Comparison of ENCODE assay signal across 14 cellular contexts in the genomic region with DNA sequence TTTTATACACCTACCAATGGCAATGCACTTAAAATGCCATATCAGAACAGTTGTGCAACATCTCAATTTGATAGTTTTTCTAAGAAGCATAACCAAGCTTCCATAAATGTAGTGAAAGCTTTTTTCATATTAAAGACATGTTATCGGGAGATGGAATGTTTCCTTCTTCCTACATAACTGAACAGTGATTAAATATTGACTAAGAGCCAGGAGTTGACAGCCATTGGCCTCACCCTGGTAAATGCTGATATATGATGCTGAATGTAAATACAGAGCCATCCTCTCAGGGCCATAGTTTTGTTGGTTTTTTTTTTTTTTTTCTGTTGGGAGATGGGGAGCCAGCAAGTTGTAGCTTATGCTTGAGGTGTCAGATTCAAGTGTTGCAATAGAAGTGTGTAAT. TPM values are rescaled to one million over a fixed set of nuclear protein-coding genes. Genes with fewer than 3 reads are reported as not detected.
DNase-seq lines count a peak whose midpoint lies in the region; ATAC-seq, FAIRE-seq and TF ChIP-seq lines count a peak whose summit lies in the region.
"Had no signal": no experiment of that assay in that cellular context is flagged by ENCODE, and none has a peak within 500 bp of the region (broad histone marks: within the 10 kb centered on the region; RNA-seq: fewer than 3 reads in every experiment).

No MANE protein-coding gene starts in this region.

- H4K20me1 ChIP-seq in astrocyte (ENCODE audit: insufficient read depth, low read length) = peaks cover 56% of the 10 kb centered on the region

- H3K4me2 ChIP-seq in astrocyte (ENCODE audit: low read length) = peak overlapping the region; percentile 30

- no peak overlapping the region for H3K9ac ChIP-seq in astrocyte (ENCODE audit: low read length)

- H3K4me1 ChIP-seq in astrocyte (ENCODE audit: insufficient read depth, low read length) (peaks cover 43% of the 10 kb centered on the region), pancreas (no peaks in the 10 kb centered on the region)

- no peak for TF ChIP-seq CTCF in LNCaP clone FGC (IDR thresholded peaks at IDR 0.05; ENCODE audit: control insufficient read depth, extremely low read depth, insufficient read depth)
- TF ChIP-seq CTCF in astrocyte (IDR thresholded peaks at IDR 0.05; ENCODE audit: insufficient read depth, low read depth, low read length) = no peak
- TF ChIP-seq CTCF in activated CD8-positive, alpha-beta T cell treated with anti-CD3 and anti-CD28 coated beads for 36 hours (IDR thresholded peaks at IDR 0.05) = no peak
- no peak for TF ChIP-seq CTCF in pancreas (IDR thresholded peaks at IDR 0.05)

- 16 to 24% methylated on average over 1 of the region's 1 CpG for WGBS in pancreas, 2 donors

- H3K27me3 ChIP-seq in astrocyte (ENCODE audit: insufficient read depth, low read length) = no peaks in the 10 kb centered on the region
- peaks cover 0 to 8% (median 3%) of the 10 kb centered on the region in 4 donors for H3K27me3 ChIP-seq in pancreas
- H3K27me3 ChIP-seq: gastrocnemius medialis, left lung had no signal

- H3K4me3 ChIP-seq in LNCaP clone FGC (ENCODE audit: low read depth, low read length) (no peak overlapping the region), astrocyte (ENCODE audit: insufficient read depth, low read depth, low read length) (no peak overlapping the region), pancreas (no peak overlapping the region)
- H3K4me3 ChIP-seq: gastrocnemius medialis, left lung had no signal

- POLR2A ChIA-PET in activated CD8-positive, alpha-beta T cell treated with anti-CD3 and anti-CD28 coated beads for 36 hours (lab: Charles Lee) = no interaction called here

- FAIRE-seq in astrocyte (lab: Jason Lieb, UNC) (no peak), pancreas (lab: Jason Lieb, UNC) (no peak)

- no peaks in the 10 kb centered on the region for H3K36me3 Mint-ChIP-seq in astrocyte (ENCODE audit: low read depth, unreplicated experiment)
- no peaks in the 10 kb centered on the region for H3K36me3 Mint-ChIP-seq in activated CD8-positive, alpha-beta T cell treated with anti-CD3 and anti-CD28 coated beads for 36 hours (ENCODE audit: low read depth)
- H3K36me3 Mint-ChIP-seq: T-cell had no signal

- H3K79me2 ChIP-seq in astrocyte (ENCODE audit: insufficient read depth, low read length) = peaks cover 95% of the 10 kb centered on the region

- H3K36me3 ChIP-seq in astrocyte (ENCODE audit: insufficient read depth, low read length) = peaks cover 3% of the 10 kb centered on the region
- no peaks in the 10 kb centered on the region for H3K36me3 ChIP-seq in pancreas
- H3K36me3 ChIP-seq: gastrocnemius medialis, left lung had no signal

- CTCF ChIA-PET in activated CD8-positive, alpha-beta T cell treated with anti-CD3 and anti-CD28 coated beads for 36 hours (lab: Charles Lee) = no interaction called here

- H3K27ac Mint-ChIP-seq in astrocyte (ENCODE audit: unreplicated experiment) = peak overlapping the region; percentile 42
- no peak overlapping the region for H3K27ac Mint-ChIP-seq in activated CD8-positive, alpha-beta T cell treated with anti-CD3 and anti-CD28 coated beads for 36 hours
- H3K27ac Mint-ChIP-seq: T-cell had no signal

- H3K27me3 Mint-ChIP-seq in astrocyte (ENCODE audit: low read depth, unreplicated experiment) = no peaks in the 10 kb centered on the region
- peaks cover 7% of the 10 kb centered on the region for H3K27me3 Mint-ChIP-seq in activated CD8-positive, alpha-beta T cell treated with anti-CD3 and anti-CD28 coated beads for 36 hours

- ATAC-seq in activated CD8-positive, alpha-beta T cell treated with anti-CD3 and anti-CD28 coated beads for 36 hours = no peak
- ATAC-seq in pancreas = no peak
- ATAC-seq: gastrocnemius medialis, T-cell had no signal

- no peaks in the 10 kb centered on the region for H3K9me3 Mint-ChIP-seq in astrocyte (ENCODE audit: unreplicated experiment)
- H3K9me3 Mint-ChIP-seq in activated CD8-positive, alpha-beta T cell treated with anti-CD3 and anti-CD28 coated beads for 36 hours = no peaks in the 10 kb centered on the region
- H3K9me3 Mint-ChIP-seq: T-cell had no signal

- H3K27ac ChIP-seq in astrocyte (ENCODE audit: low read depth, low read length) = no peak overlapping the region
- H3K27ac ChIP-seq in pancreas = no peak overlapping the region
- H3K27ac ChIP-seq: gastrocnemius medialis had no signal

- no peak overlapping the region for H3K4me3 Mint-ChIP-seq in astrocyte (ENCODE audit: unreplicated experiment)
- no peak overlapping the region for H3K4me3 Mint-ChIP-seq in activated CD8-positive, alpha-beta T cell treated with anti-CD3 and anti-CD28 coated beads for 36 hours
- H3K4me3 Mint-ChIP-seq: T-cell had no signal

- no peaks in the 10 kb centered on the region for H3K9me3 ChIP-seq in astrocyte (ENCODE audit: insufficient read depth, low read depth, low read length)
- no peaks in the 10 kb centered on the region for H3K9me3 ChIP-seq in pancreas
- H3K9me3 ChIP-seq: gastrocnemius medialis, left lung had no signal

- intact Hi-C loops in activated CD8-positive, alpha-beta T cell treated with anti-CD3 and anti-CD28 coated beads for 36 hours (cut with micrococcal nuclease) = no loop called here
- intact Hi-C loops in pancreas (cut with DNase I) = no loop called here

- H3K4me1 Mint-ChIP-seq in astrocyte (ENCODE audit: low read depth, unreplicated experiment) = peaks cover 62% of the 10 kb centered on the region
- no peaks in the 10 kb centered on the region for H3K4me1 Mint-ChIP-seq in activated CD8-positive, alpha-beta T cell treated with anti-CD3 and anti-CD28 coated beads for 36 hours (ENCODE audit: low read depth)
- H3K4me1 Mint-ChIP-seq: T-cell had no signal

- peak; percentile 15 for DNase-seq in COLO668 (lab: John Stamatoyannopoulos, UW; ENCODE audit: unreplicated experiment)
- DNase-seq in LNCaP clone FGC (ENCODE audit: low read depth) = peak; percentile 67
- no peak for DNase-seq in astrocyte (ENCODE audit: low read depth)
- peak; percentile 75 for DNase-seq in iris pigment epithelial cell (ENCODE audit: low read depth)
- no peak for DNase-seq in activated CD8-positive, alpha-beta T cell treated with anti-CD3 and anti-CD28 coated beads for 36 hours
- no peak for DNase-seq in NCI-H1694 (lab: John Stamatoyannopoulos, UW)
- DNase-seq in DMS 273 (lab: John Stamatoyannopoulos, UW; ENCODE audit: unreplicated experiment) = no peak
- DNase-seq in pancreas = no peak
- DNase-seq: activated CD4-positive, alpha-beta T cell treated with anti-CD3 and anti-CD28 coated beads for 4 hours; activated effector memory CD4-positive, alpha-beta T cell treated with Interleukin-2 at 50 U/mL for 16 hours; gastrocnemius medialis; left lung; MV-4-11; T-cell had no signal

- H2AFZ ChIP-seq in astrocyte (ENCODE audit: low read depth, low read length) = no peak overlapping the region

RNA-seq across cellular contexts. Expression of gene SCHIP1, which starts 54.4 kb away (rescaled TPM):
- total RNA-seq in astrocyte (21.3 and 27.7 TPM in 2 replicates), pancreas (under 1 TPM; 0.12 to 0.64 (median 0.50) TPM)
- total RNA-seq in activated CD8-positive, alpha-beta T cell treated with anti-CD3 and anti-CD28 coated beads for 36 hours = not detected
- 1 to 10 TPM in 1 of 2 donors, under 1 TPM in 1; 0.80 to 4.3 TPM for polyA plus RNA-seq in pancreas

Comparison
In these comparisons a context has a peak if more than half of its experiments do, and no peak if none do; other contexts are left out.
1. DNase-seq: peak in COLO668 (single experiment), LNCaP clone FGC (single experiment) and iris pigment epithelial cell (single experiment); none in astrocyte (single experiment), activated CD8-positive, alpha-beta T cell treated with anti-CD3 and anti-CD28 coated beads for 36 hours (single experiment), NCI-H1694 (single experiment), DMS 273 (single experiment) and pancreas (0 of 6).
2. RNA of gene SCHIP1, which starts 54.4 kb away (total RNA-seq): 21.3 to 27.7 TPM in astrocyte; not detected in activated CD8-positive, alpha-beta T cell treated with anti-CD3 and anti-CD28 coated beads for 36 hours and 0.12 to 0.64 TPM in pancreas; every median in the first group is over 10 times any median in the second.